Comparison of ENCODE assay signal across 8 cellular contexts in genomic region chr20:3823881-3824280, GRCh38. TPM values are rescaled to one million over a fixed set of nuclear protein-coding genes. Genes with fewer than 3 reads are reported as not detected.
"Had no signal": no experiment of that assay in that cellular context is flagged by ENCODE, and none has a peak within 500 bp of the region (broad histone marks: within the 10 kb centered on the region; RNA-seq: fewer than 3 reads in every experiment).

No MANE protein-coding gene starts in this region.

- H2AFZ ChIP-seq: GM23248 had no signal

- DNase-seq: GM23248, GOT3, H9, HCEC 1CT, IMR-90, KG1 had no signal

- ATAC-seq: K562 had no signal

- H3K4me3 Mint-ChIP-seq: H9 had no signal

- H3K27ac ChIP-seq: GM23248 had no signal

- H3K9ac ChIP-seq: GM23248 had no signal

- H3K27ac Mint-ChIP-seq: H9 had no signal

- H3K4me3 ChIP-seq: GM23248, K562 had no signal

- H3K9me3 Mint-ChIP-seq: H9 had no signal

RNA-seq across cellular contexts. Expression of gene SPEF1, which starts 42.6 kb away (rescaled TPM):
- total RNA-seq: GM23248, H4, IMR-90, K562 had no signal
- polyA plus RNA-seq: K562 had no signal
